1 cellular context compared by ENCODE assay signal in genomic region chr11:62671272-62671603, GRCh38.
TF ChIP-seq lines count a peak whose summit lies in the region.

No MANE protein-coding gene starts in this region.

TF ChIP-seq in HepG2, 621 proteins besides CTCF, POLR2A, EP300 and RAD21 (continued from another document):
- TF ChIP-seq AHDC1 (CRISPR knock-in tag; IDR thresholded peaks at IDR 0.05; ENCODE audit: borderline replicate concordance) (no peak), ZGPAT (CRISPR knock-in tag; IDR thresholded peaks at IDR 0.05) (no peak), CBFB (CRISPR knock-in tag; IDR thresholded peaks at IDR 0.05) (peak; percentile 25; the same call in 1 of the 2 replicates), ZMYM2 (CRISPR knock-in tag; IDR thresholded peaks at IDR 0.05) (peak; percentile 56; the same call in 1 of the 2 replicates), MEIS2 (CRISPR knock-in tag; IDR thresholded peaks at IDR 0.05) (peak; percentile 15; the same call in 1 of the 2 replicates), ZFP36 (IDR thresholded peaks at IDR 0.05; ENCODE audit: borderline replicate concordance, low read depth, low read length, partially characterized antibody) (no peak), NCOR1 (IDR thresholded peaks at IDR 0.05; ENCODE audit: borderline replicate concordance, low read length) (no peak), TCF7L2 (IDR thresholded peaks at IDR 0.05; ENCODE audit: low read depth, low read length) (no peak), MYC (CRISPR knock-in tag; IDR thresholded peaks at IDR 0.05; ENCODE audit: borderline replicate concordance) (no peak), ZNF570 (CRISPR knock-in tag; IDR thresholded peaks at IDR 0.05; ENCODE audit: borderline replicate concordance) (no peak), ATF7-NPFF (CRISPR knock-in tag; IDR thresholded peaks at IDR 0.05; ENCODE audit: low read depth) (peak; percentile 65; the same call in 1 of the 2 replicates), KLF6 (CRISPR knock-in tag; IDR thresholded peaks at IDR 0.05) (no peak), ZNF230 (CRISPR knock-in tag; IDR thresholded peaks at IDR 0.05) (0 out of 2 replicates have a peak, but pooled peaks have one; percentile 46), ZBTB7A (CRISPR knock-in tag; IDR thresholded peaks at IDR 0.05) (0 out of 2 replicates have a peak, but pooled peaks have one; percentile 37), GZF1 (CRISPR knock-in tag; IDR thresholded peaks at IDR 0.05) (0 out of 2 replicates have a peak, but pooled peaks have one; percentile 19), ISX (CRISPR knock-in tag; conservative IDR thresholded peaks at IDR 0.05) (0 out of 2 replicates have a peak, but pooled peaks have one; percentile 71), ZNF44 (CRISPR knock-in tag; IDR thresholded peaks at IDR 0.05) (no peak)
